ENCODE assay signal across 8 cellular contexts in genomic region chr19:9323557-9323918, GRCh38. TPM values are rescaled to one million over a fixed set of nuclear protein-coding genes. Genes with fewer than 3 reads are reported as not detected.
DNase-seq lines count a peak whose midpoint lies in the region; ATAC-seq, FAIRE-seq and TF ChIP-seq lines count a peak whose summit lies in the region.

No MANE protein-coding gene starts in this region.

- H4K20me1 ChIP-seq in HepG2 (ENCODE audit: insufficient read depth, low read length), result no peaks in the 10 kb centered on the region

- no peak for TF ChIP-seq CTCF in HepG2 (CRISPR knock-in tag; IDR thresholded peaks at IDR 0.05)

- H3K27me3 Mint-ChIP-seq in T-helper 17 cell, result no peaks in the 10 kb centered on the region
- H3K27me3 Mint-ChIP-seq in dendritic cell treated with granulocyte-macrophage colony-stimulating factor and Interleukin-4, amounts not matched to agents 40 ng/mL and 50 ng/mL, for 4 days, result peaks cover 1% of the 10 kb centered on the region

- intact Hi-C loops in dendritic cell treated with granulocyte-macrophage colony-stimulating factor and Interleukin-4, amounts not matched to agents 40 ng/mL and 50 ng/mL, for 4 days (cut with micrococcal nuclease), result no loop called here
- intact Hi-C loops in HepG2 (cut with micrococcal nuclease; ENCODE audit: unreplicated experiment), result loop anchor here (1.0 kb wide), 1 partner anchor 215 kb away; the partner anchor contains the start of gene ZNF426

- peak overlapping the region; percentile 83 for H3K4me3 Mint-ChIP-seq in T-helper 17 cell
- peak overlapping the region; percentile 93 for H3K4me3 Mint-ChIP-seq in dendritic cell treated with granulocyte-macrophage colony-stimulating factor and Interleukin-4, amounts not matched to agents 40 ng/mL and 50 ng/mL, for 4 days

- no TSS peak for BruUV-seq in HepG2 (replicated peaks; lab: Mats Ljungman, UMichigan)

- WGBS in HepG2 (ENCODE audit: low lambda C conversion rate), result 29% methylated on average over 9 of the region's 9 CpGs

- peak overlapping the region; percentile 84 for H3K4me2 ChIP-seq in HepG2 (ENCODE audit: low read depth, low read length)

- TF ChIP-seq RAD21 in HepG2 (CRISPR knock-in tag; IDR thresholded peaks at IDR 0.05), result no peak

- peak overlapping the region; percentile 24 for H3K27ac Mint-ChIP-seq in T-helper 17 cell
- H3K27ac Mint-ChIP-seq in dendritic cell treated with granulocyte-macrophage colony-stimulating factor and Interleukin-4, amounts not matched to agents 40 ng/mL and 50 ng/mL, for 4 days, result peak overlapping the region; percentile 92

- H2AFZ ChIP-seq in HepG2 (ENCODE audit: low read length), result peak overlapping the region; percentile 82

- no peaks in the 10 kb centered on the region for H3K4me1 Mint-ChIP-seq in T-helper 17 cell
- H3K4me1 Mint-ChIP-seq in dendritic cell treated with granulocyte-macrophage colony-stimulating factor and Interleukin-4, amounts not matched to agents 40 ng/mL and 50 ng/mL, for 4 days (ENCODE audit: low read depth), result peaks cover 17% of the 10 kb centered on the region

- in situ Hi-C loops in HepG2 (cut with HindIII; ENCODE audit: extremely low pct_ligation_motif_present, low pct_unique_long_range_greater_than_20kb), result no loop called here

- H3K27me3 ChIP-seq in HepG2 (ENCODE audit: control insufficient read depth in 1 of 2, insufficient read depth in 2 of 2, low read length in 2 of 2), result no peaks in the 10 kb centered on the region

- H3K9ac ChIP-seq in HepG2 (ENCODE audit: insufficient read depth, low read depth, low read length), result peak overlapping the region; percentile 37; the same call in 1 of the 2 replicates

- H3K4me3 ChIP-seq in HepG2 (replicated peaks in 1 of 3; ENCODE audit: insufficient read depth in 1 of 3, low read depth in 2 of 3, low read length in 3 of 3), result peak overlapping the region; percentile 34 to 74 (median 42); a peak in 5 of 6 replicates

- CTCF ChIA-PET in HepG2 (lab: Yijun Ruan, JAX; ENCODE audit: low intra/inter-chr PET ratio, low total read pairs), result no interaction called here

- TF ChIP-seq EP300 in HepG2 (IDR thresholded peaks at IDR 0.05; ENCODE audit: low read depth in 2 of 2, low read length in 2 of 2) (no peak), HepG2 (CRISPR knock-in tag; IDR thresholded peaks at IDR 0.05; ENCODE audit: borderline replicate concordance) (no peak)

- TF ChIP-seq POLR2A in HepG2 (IDR thresholded peaks at IDR 0.05; ENCODE audit: insufficient read depth in 1 of 2, low read depth in 2 of 2, low read length in 2 of 2), result no peak

- H3K79me2 ChIP-seq in HepG2 (ENCODE audit: insufficient read depth, low read length), result no peaks in the 10 kb centered on the region

- H3K9me3 ChIP-seq in T-helper 17 cell (ENCODE audit: control insufficient read depth, low read length, poor library complexity, severe bottlenecking) (peaks cover 10% of the 10 kb centered on the region), HepG2 (ENCODE audit: low read length) (peaks cover 16% of the 10 kb centered on the region)

- peaks cover 63% of the 10 kb centered on the region for H3K9me3 Mint-ChIP-seq in dendritic cell treated with granulocyte-macrophage colony-stimulating factor and Interleukin-4, amounts not matched to agents 40 ng/mL and 50 ng/mL, for 4 days

- 0 out of 2 replicates have a peak, but pooled peaks cover 10% of the 10 kb centered on the region for H3K4me1 ChIP-seq in HepG2 (ENCODE audit: insufficient read depth, low read length)

- H3K27ac ChIP-seq in HepG2 (ENCODE audit: extremely low read length, insufficient read depth, low read length), result peak overlapping the region; percentile 74

- H3K36me3 ChIP-seq in HepG2 (replicated peaks in 1 of 2; ENCODE audit: control insufficient read depth in 1 of 2, insufficient read depth in 2 of 2, low read length in 2 of 2), result 0 out of 5 replicates have a peak, but pooled peaks cover 0 to 2% of the 10 kb centered on the region in 2 experiments

- peaks cover 3% of the 10 kb centered on the region for H3K36me3 Mint-ChIP-seq in T-helper 17 cell (ENCODE audit: low read depth)
- peaks cover 62% of the 10 kb centered on the region for H3K36me3 Mint-ChIP-seq in dendritic cell treated with granulocyte-macrophage colony-stimulating factor and Interleukin-4, amounts not matched to agents 40 ng/mL and 50 ng/mL, for 4 days (ENCODE audit: low read depth)

- FAIRE-seq in HepG2 (lab: Jason Lieb, UNC), result peak; percentile 64

- peak; percentile 32 for ATAC-seq in HG02642 (IDR thresholded peaks at IDR 0.05; ENCODE audit: poor library complexity, unreplicated experiment)
- ATAC-seq in T-helper 17 cell, result peak; percentile 49
- peak; percentile 82 for ATAC-seq in HepG2

- POLR2A ChIA-PET in HepG2 (lab: Yijun Ruan, JAX), result interaction anchor here (0.8 kb wide), 1 partner anchor 112 kb away, joined by 3 read pairs; the partner anchor contains the start of gene ZNF266

- DNase-seq in activated T-cell treated with anti-CD3 and anti-CD28 coated beads for 24 hours (ENCODE audit: low read depth) (peak; percentile 28), NCI-H128 (lab: John Stamatoyannopoulos, UW; ENCODE audit: unreplicated experiment) (peak; percentile 78), T-helper 17 cell (peak in 2 of 3 donors; percentile 10 to 17), HepG2 (ENCODE audit: low spot score) (peak; percentile 81)
- DNase-seq in activated T-cell treated with anti-CD3 and anti-CD28 coated beads, Interleukin-2, amount 50 U/mL, for 48 hours, result no peak
- DNase-seq in stimulated activated CD4-positive, alpha-beta T cell treated with anti-CD3 and anti-CD28 coated beads, TNF-alpha, amount 100 ng/mL, for 48 hours (ENCODE audit: low read depth in 3 of 3), result peak; percentile 14 to 33 (median 24)

RNA-seq across cellular contexts. Expression of gene ZNF559, which starts 0.4 kb away (rescaled TPM):
- total RNA-seq in T-helper 17 cell, result 10 to 100 TPM in 1 of 2 donors, 1 to 10 TPM in 1; 5.3 to 16.6 TPM
- 9.5 and 9.8 TPM in 2 replicates for total RNA-seq in HepG2 (2016; rRNA removed; fragmentation: Illumina TruSeq; extraction: Trizol)
- 1.5 and 2.4 TPM in 2 replicates for total RNA-seq in HepG2 (2016; cell fraction: cytosol; rRNA removed; fragmentation: Illumina TruSeq; extraction: Trizol; ENCODE audit: low read depth)
- 7.4 and 9.5 TPM in 2 replicates for total RNA-seq in HepG2 (2016; cell fraction: insoluble cytoplasmic fraction; rRNA removed; fragmentation: Illumina TruSeq; extraction: Trizol)
- total RNA-seq in HepG2 (2016; cell fraction: membrane; rRNA removed; fragmentation: Illumina TruSeq; extraction: Trizol), result 4.5 and 4.8 TPM in 2 replicates
- 10.3 and 10.7 TPM in 2 replicates for total RNA-seq in HepG2 (2016; cell fraction: nucleus; rRNA removed; fragmentation: Illumina TruSeq; extraction: Trizol)
- 5.6 and 6.3 TPM in 2 replicates for polyA plus RNA-seq in HepG2 (2011; rRNA removed)
- 1.3 and 3.3 TPM in 2 replicates for polyA plus RNA-seq in HepG2 (2011; cell fraction: cytosol; rRNA removed)
- polyA plus RNA-seq in HepG2 (2011; cell fraction: nucleus; rRNA removed), result 4.5 and 6.0 TPM in 2 replicates
- 4.8 and 7.6 TPM in 2 replicates for polyA plus RNA-seq in HepG2 (2012)
- polyA plus RNA-seq in HepG2 (2016; cell fraction: cytosol; fragmentation: Illumina TruSeq; extraction: Trizol; ENCODE audit: low read depth), result 0.52 and 0.62 TPM in 2 replicates
- polyA plus RNA-seq in HepG2 (2016; cell fraction: insoluble cytoplasmic fraction; fragmentation: Illumina TruSeq; extraction: Trizol; ENCODE audit: low read depth), result 6.3 and 7.5 TPM in 2 replicates
- 1.2 and 1.3 TPM in 2 replicates for polyA plus RNA-seq in HepG2 (2016; cell fraction: membrane; fragmentation: Illumina TruSeq; extraction: Trizol; ENCODE audit: low read depth)
- polyA plus RNA-seq in HepG2 (2016; cell fraction: nucleus; fragmentation: Illumina TruSeq; extraction: Trizol; ENCODE audit: insufficient read depth, low read depth), result 12.5 and 13.4 TPM in 2 replicates
- polyA minus RNA-seq in HepG2 (2011; rRNA and poly(A)+ RNA removed; ENCODE audit: low replicate concordance), result 3.1 and 4.3 TPM in 2 replicates
- 2.5 and 5.9 TPM in 2 replicates for polyA minus RNA-seq in HepG2 (2011; cell fraction: cytosol; rRNA and poly(A)+ RNA removed)
- 8.9 and 15.2 TPM in 2 replicates for polyA minus RNA-seq in HepG2 (2011; cell fraction: nucleus; rRNA and poly(A)+ RNA removed)

RNA-seq across cellular contexts. Expression of gene ZNF699, which starts 13.9 kb away (rescaled TPM):
- 10 to 100 TPM; 11.3 to 12.0 TPM for total RNA-seq in T-helper 17 cell
- total RNA-seq in HepG2 (2016; rRNA removed; fragmentation: Illumina TruSeq; extraction: Trizol), result 2.2 and 2.7 TPM in 2 replicates
- total RNA-seq in HepG2 (2016; cell fraction: cytosol; rRNA removed; fragmentation: Illumina TruSeq; extraction: Trizol; ENCODE audit: low read depth), result not detected in 2 replicates
- total RNA-seq in HepG2 (2016; cell fraction: insoluble cytoplasmic fraction; rRNA removed; fragmentation: Illumina TruSeq; extraction: Trizol), result 1.9 and 2.6 TPM in 2 replicates
- 0.76 and 1.1 TPM in 2 replicates for total RNA-seq in HepG2 (2016; cell fraction: membrane; rRNA removed; fragmentation: Illumina TruSeq; extraction: Trizol)
- 1.8 and 3.3 TPM in 2 replicates for total RNA-seq in HepG2 (2016; cell fraction: nucleus; rRNA removed; fragmentation: Illumina TruSeq; extraction: Trizol)
- polyA plus RNA-seq in HepG2 (2011; rRNA removed), result 0.33 and 0.77 TPM in 2 replicates
- polyA plus RNA-seq in HepG2 (2011; cell fraction: cytosol; rRNA removed), result 0.43 and 0.46 TPM in 2 replicates
- 1.8 and 2.4 TPM in 2 replicates for polyA plus RNA-seq in HepG2 (2011; cell fraction: nucleus; rRNA removed)
- 0.75 and 0.87 TPM in 2 replicates for polyA plus RNA-seq in HepG2 (2012)
- 0.25 TPM in 1 of 2 replicates, not detected in the other for polyA plus RNA-seq in HepG2 (2016; cell fraction: cytosol; fragmentation: Illumina TruSeq; extraction: Trizol; ENCODE audit: low read depth)
- polyA plus RNA-seq in HepG2 (2016; cell fraction: insoluble cytoplasmic fraction; fragmentation: Illumina TruSeq; extraction: Trizol; ENCODE audit: low read depth), result 0.49 and 0.87 TPM in 2 replicates
- polyA plus RNA-seq in HepG2 (2016; cell fraction: membrane; fragmentation: Illumina TruSeq; extraction: Trizol; ENCODE audit: low read depth), result 0.06 and 0.07 TPM in 2 replicates
- polyA plus RNA-seq in HepG2 (2016; cell fraction: nucleus; fragmentation: Illumina TruSeq; extraction: Trizol; ENCODE audit: insufficient read depth, low read depth), result 1.4 and 1.5 TPM in 2 replicates
- 0.96 and 1.1 TPM in 2 replicates for polyA minus RNA-seq in HepG2 (2011; rRNA and poly(A)+ RNA removed; ENCODE audit: low replicate concordance)
- polyA minus RNA-seq in HepG2 (2011; cell fraction: cytosol; rRNA and poly(A)+ RNA removed), result 1.6 and 2.8 TPM in 2 replicates
- polyA minus RNA-seq in HepG2 (2011; cell fraction: nucleus; rRNA and poly(A)+ RNA removed), result 4.4 and 4.5 TPM in 2 replicates

RNA-seq across cellular contexts. Expression of gene ZNF177, which starts 39.3 kb away (rescaled TPM):
- 1 to 10 TPM in 1 of 2 donors, under 1 TPM in 1; 0.31 to 1.1 TPM for total RNA-seq in T-helper 17 cell
- total RNA-seq in HepG2 (2016; rRNA removed; fragmentation: Illumina TruSeq; extraction: Trizol), result 0.71 and 0.84 TPM in 2 replicates
- 0.26 and 0.61 TPM in 2 replicates for total RNA-seq in HepG2 (2016; cell fraction: cytosol; rRNA removed; fragmentation: Illumina TruSeq; extraction: Trizol; ENCODE audit: low read depth)
- total RNA-seq in HepG2 (2016; cell fraction: insoluble cytoplasmic fraction; rRNA removed; fragmentation: Illumina TruSeq; extraction: Trizol), result 0.48 and 1.0 TPM in 2 replicates
- total RNA-seq in HepG2 (2016; cell fraction: membrane; rRNA removed; fragmentation: Illumina TruSeq; extraction: Trizol), result 0.52 and 0.71 TPM in 2 replicates
- 1.0 and 1.1 TPM in 2 replicates for total RNA-seq in HepG2 (2016; cell fraction: nucleus; rRNA removed; fragmentation: Illumina TruSeq; extraction: Trizol)
- 0.62 and 0.90 TPM in 2 replicates for polyA plus RNA-seq in HepG2 (2011; rRNA removed)
- polyA plus RNA-seq in HepG2 (2011; cell fraction: cytosol; rRNA removed), result 0.19 and 0.40 TPM in 2 replicates
- 1.0 and 1.9 TPM in 2 replicates for polyA plus RNA-seq in HepG2 (2011; cell fraction: nucleus; rRNA removed)
- 0.75 and 1.3 TPM in 2 replicates for polyA plus RNA-seq in HepG2 (2012)
- 0.15 TPM in 1 of 2 replicates, not detected in the other for polyA plus RNA-seq in HepG2 (2016; cell fraction: cytosol; fragmentation: Illumina TruSeq; extraction: Trizol; ENCODE audit: low read depth)
- polyA plus RNA-seq in HepG2 (2016; cell fraction: insoluble cytoplasmic fraction; fragmentation: Illumina TruSeq; extraction: Trizol; ENCODE audit: low read depth), result 0.62 and 1.3 TPM in 2 replicates
- polyA plus RNA-seq in HepG2 (2016; cell fraction: membrane; fragmentation: Illumina TruSeq; extraction: Trizol; ENCODE audit: low read depth), result 0.33 and 0.36 TPM in 2 replicates
- polyA plus RNA-seq in HepG2 (2016; cell fraction: nucleus; fragmentation: Illumina TruSeq; extraction: Trizol; ENCODE audit: insufficient read depth, low read depth), result 2.0 and 3.1 TPM in 2 replicates
- polyA minus RNA-seq in HepG2 (2011; rRNA and poly(A)+ RNA removed; ENCODE audit: low replicate concordance), result 0.06 and 0.30 TPM in 2 replicates
- polyA minus RNA-seq in HepG2 (2011; cell fraction: cytosol; rRNA and poly(A)+ RNA removed), result not detected in 2 replicates
- 1.8 and 2.1 TPM in 2 replicates for polyA minus RNA-seq in HepG2 (2011; cell fraction: nucleus; rRNA and poly(A)+ RNA removed)

Comparison
In these comparisons a context has a peak if more than half of its experiments do, and no peak if none do; other contexts are left out.
1. DNase-seq: peak in activated T-cell treated with anti-CD3 and anti-CD28 coated beads for 24 hours (single experiment), NCI-H128 (single experiment), T-helper 17 cell (2 of 3), HepG2 (single experiment) and stimulated activated CD4-positive, alpha-beta T cell treated with anti-CD3 and anti-CD28 coated beads, TNF-alpha, amount 100 ng/mL, for 48 hours (3 of 3); none in activated T-cell treated with anti-CD3 and anti-CD28 coated beads, Interleukin-2, amount 50 U/mL, for 48 hours (0 of 2).
2. ATAC-seq: peak in every context shown above with its lines; median percentile 82 in HepG2; 49 in T-helper 17 cell; 32 in HG02642.